Comparison of ENCODE assay signal across 27 cellular contexts in the genomic region with DNA sequence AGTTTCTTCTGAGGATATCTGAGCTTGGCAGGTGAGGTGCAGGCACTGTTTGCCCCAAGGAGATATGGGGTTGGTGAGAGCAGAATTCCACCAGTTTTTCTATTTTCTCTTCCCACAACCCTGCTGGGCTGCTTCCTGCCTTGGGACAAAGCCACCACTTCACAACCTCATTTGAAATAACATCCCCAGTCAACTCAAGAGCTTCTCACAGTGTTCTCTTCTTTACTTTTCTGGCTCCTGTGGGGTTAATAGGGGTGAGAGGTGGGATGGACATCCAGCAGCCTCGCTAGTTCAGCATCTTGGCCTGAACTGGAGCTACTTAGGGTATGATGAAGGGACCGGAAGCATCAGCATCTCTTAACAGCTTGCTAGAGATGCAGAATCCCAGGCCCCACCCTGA.
"Had no signal": no experiment of that assay in that cellular context is flagged by ENCODE, and none has a peak within 500 bp of the region (broad histone marks: within the 10 kb centered on the region; RNA-seq: fewer than 3 reads in every experiment).

No MANE protein-coding gene starts in this region.

- H3K4me1 ChIP-seq: lower lobe of right lung, pancreas, right lobe of liver, tibial nerve, upper lobe of right lung, uterus had no signal

- H3K27me3 ChIP-seq: heart right ventricle, pancreas, right lobe of liver, tibial nerve, uterus had no signal

- H3K27ac ChIP-seq: esophagus squamous epithelium, heart right ventricle, lower lobe of right lung, pancreas, right lobe of liver, thoracic aorta, tibial nerve, upper lobe of right lung, uterus had no signal

- H3K9me3 ChIP-seq: heart right ventricle, lower lobe of right lung, pancreas, right lobe of liver, thoracic aorta, tibial nerve, upper lobe of right lung, uterus had no signal

- H3K9me3 Mint-ChIP-seq: immature natural killer cell; memory B cell; nephron; stimulated activated naive CD8-positive, alpha-beta T cell treated with anti-CD3 and anti-CD28 coated beads, Interleukin-15, Interleukin-2, amounts not matched to agents 100 ng/mL and 50 ng/mL, for 24 hours had no signal

- H3K4me1 Mint-ChIP-seq: immature natural killer cell; memory B cell; stimulated activated naive B cell treated with anti-CD40 and anti-IgM and Interleukin-4, amounts not matched to agents 10 μg/mL and 1 μg/mL and 100 μg/mL, for 72 hours had no signal

- DNase-seq: cerebellar nuclear complex; effector CD8-positive, alpha-beta T cell; esophagus squamous epithelium; foreskin melanocyte; glutamatergic neuron; heart right ventricle; hippocampal formation; immature natural killer cell; islet precursor cell; left ventricle myocardium superior; lower lobe of right lung; midbrain; naive thymus-derived CD4-positive, alpha-beta T cell; occipital lobe; pancreas; right lobe of liver; small intestine; stimulated activated CD4-positive, alpha-beta T cell treated with anti-CD3 and anti-CD28 coated beads, Interleukin-15, amount 100 ng/mL, for 24 hours; stimulated activated CD4-positive, alpha-beta T cell treated with anti-CD3 and anti-CD28 coated beads, Interleukin-2, amount 100 ng/mL, for 48 hours; stimulated activated naive B cell treated with anti-CD40 and anti-IgM and Interleukin-4, amounts not matched to agents 10 μg/mL and 1 μg/mL and 100 μg/mL, for 72 hours; upper lobe of right lung; uterus had no signal

- H3K4me3 Mint-ChIP-seq: immature natural killer cell; memory B cell; naive thymus-derived CD4-positive, alpha-beta T cell; nephron; stimulated activated naive B cell treated with anti-CD40 and anti-IgM and Interleukin-4, amounts not matched to agents 10 μg/mL and 1 μg/mL and 100 μg/mL, for 72 hours; stimulated activated naive CD8-positive, alpha-beta T cell treated with anti-CD3 and anti-CD28 coated beads, Interleukin-15, Interleukin-2, amounts not matched to agents 100 ng/mL and 50 ng/mL, for 24 hours had no signal

- H3K36me3 ChIP-seq: esophagus squamous epithelium, heart right ventricle, lower lobe of right lung, pancreas, right lobe of liver, thoracic aorta, tibial nerve, upper lobe of right lung, uterus had no signal

- H3K36me3 Mint-ChIP-seq: immature natural killer cell; memory B cell; naive thymus-derived CD4-positive, alpha-beta T cell; stimulated activated naive B cell treated with anti-CD40 and anti-IgM and Interleukin-4, amounts not matched to agents 10 μg/mL and 1 μg/mL and 100 μg/mL, for 72 hours had no signal

- H3K27ac Mint-ChIP-seq: immature natural killer cell; memory B cell; naive thymus-derived CD4-positive, alpha-beta T cell; nephron; stimulated activated naive B cell treated with anti-CD40 and anti-IgM and Interleukin-4, amounts not matched to agents 10 μg/mL and 1 μg/mL and 100 μg/mL, for 72 hours; stimulated activated naive CD8-positive, alpha-beta T cell treated with anti-CD3 and anti-CD28 coated beads, Interleukin-15, Interleukin-2, amounts not matched to agents 100 ng/mL and 50 ng/mL, for 24 hours had no signal

- H3K4me3 ChIP-seq: esophagus squamous epithelium, heart right ventricle, lower lobe of right lung, pancreas, right lobe of liver, thoracic aorta, tibial nerve, upper lobe of right lung, uterus had no signal
